ENCODE assay signal across 14 cellular contexts in the genomic region with DNA sequence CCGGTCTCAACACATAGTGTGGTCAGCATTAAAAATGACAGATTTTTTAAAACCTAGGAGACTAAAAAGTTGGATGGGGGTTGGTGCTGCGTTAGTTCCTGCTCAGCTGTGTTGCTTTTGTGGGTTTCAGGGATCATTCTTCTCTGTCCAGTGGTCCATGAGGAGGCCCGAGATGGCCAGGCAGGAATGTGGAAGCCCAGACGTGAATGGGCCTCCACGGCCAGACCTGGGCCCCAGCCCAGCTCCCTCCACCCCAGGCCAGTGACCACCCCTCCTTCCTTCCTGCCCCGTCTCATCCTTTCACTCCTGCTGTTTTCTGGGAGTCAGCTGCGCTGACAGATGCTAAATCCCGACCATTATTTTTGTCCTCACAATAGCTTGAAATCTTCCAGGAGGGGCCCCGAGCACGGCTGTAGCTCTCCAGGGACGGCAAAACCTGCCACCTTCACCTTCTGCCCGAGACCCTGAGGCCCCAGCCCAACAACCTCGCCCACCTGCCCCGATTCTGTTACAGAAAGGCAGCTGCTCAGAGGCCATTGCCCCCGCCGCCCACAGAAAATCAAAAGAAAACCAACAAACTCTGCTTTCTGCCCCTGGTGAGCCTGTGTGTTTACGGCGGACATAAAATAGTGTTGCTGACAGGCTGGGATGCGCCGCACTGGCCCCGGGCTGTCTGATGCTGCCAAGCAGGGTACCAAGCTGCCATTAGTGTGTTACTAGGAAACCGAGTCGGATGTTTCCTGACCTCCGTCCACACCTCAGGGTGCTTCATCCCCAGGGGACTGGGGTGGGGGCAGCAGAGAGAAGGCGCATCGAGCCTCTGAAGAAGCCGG.
A peak's percentile ranks its signal among the peaks of the same experiment; 100 is the strongest.
DNase-seq lines count a peak whose midpoint lies in the region; ATAC-seq and TF ChIP-seq lines count a peak whose summit lies in the region.
"Had no signal": no experiment of that assay in that cellular context is flagged by ENCODE, and none has a peak within 500 bp of the region (broad histone marks: within the 10 kb centered on the region; RNA-seq: fewer than 3 reads in every experiment).

No MANE protein-coding gene starts in this region.

- no peaks in the 10 kb centered on the region for H3K27me3 Mint-ChIP-seq in activated naive CD8-positive, alpha-beta T cell treated with anti-CD3 and anti-CD28 coated beads for 36 hours
- H3K27me3 Mint-ChIP-seq in nephron (ENCODE audit: low read depth), result peaks cover 15% of the 10 kb centered on the region

- H3K9me3 Mint-ChIP-seq in activated naive CD8-positive, alpha-beta T cell treated with anti-CD3 and anti-CD28 coated beads for 36 hours, result no peaks in the 10 kb centered on the region
- H3K9me3 Mint-ChIP-seq in nephron, result no peaks in the 10 kb centered on the region
- H3K9me3 Mint-ChIP-seq: CD8-positive, alpha-beta T cell; T-helper 1 cell treated with Interleukin-12 subunit alpha and Interleukin-12 subunit beta and Interleukin-4 antibody, amounts not matched to agents 30 μg/mL and 1 μg/mL, for 36 hours had no signal

- no peak for TF ChIP-seq CTCF in nephron (IDR thresholded peaks at IDR 0.05; ENCODE audit: unreplicated experiment in 3 of 3)

- ATAC-seq in GM19023 (IDR thresholded peaks at IDR 0.05; ENCODE audit: unreplicated experiment) (peak; percentile 22), HG03108 (IDR thresholded peaks at IDR 0.05; ENCODE audit: unreplicated experiment) (peak; percentile 24), GM18505 (IDR thresholded peaks at IDR 0.05; ENCODE audit: unreplicated experiment) (no peak), HG03280 (IDR thresholded peaks at IDR 0.05; ENCODE audit: unreplicated experiment) (no peak), HG02973 (IDR thresholded peaks at IDR 0.05; ENCODE audit: unreplicated experiment) (no peak)
- ATAC-seq: CD8-positive, alpha-beta T cell; heart right ventricle had no signal

- DNase-seq in activated naive CD8-positive, alpha-beta T cell treated with anti-CD3 and anti-CD28 coated beads for 36 hours, result no peak
- DNase-seq in activated gamma-delta T cell treated with Interleukin-2 at 50 U/mL for 16 hours, result no peak
- DNase-seq: CD8-positive, alpha-beta T cell; effector memory CD4-positive, alpha-beta T cell; heart right ventricle; mesendoderm; right lobe of liver had no signal

- H3K4me3 Mint-ChIP-seq in activated naive CD8-positive, alpha-beta T cell treated with anti-CD3 and anti-CD28 coated beads for 36 hours, result no peak overlapping the region
- peak overlapping the region in 2 of 3 experiments; percentile 34 to 35 for H3K4me3 Mint-ChIP-seq in nephron
- H3K4me3 Mint-ChIP-seq: CD8-positive, alpha-beta T cell; T-helper 1 cell treated with Interleukin-12 subunit alpha and Interleukin-12 subunit beta and Interleukin-4 antibody, amounts not matched to agents 30 μg/mL and 1 μg/mL, for 36 hours had no signal

- H3K36me3 Mint-ChIP-seq in activated naive CD8-positive, alpha-beta T cell treated with anti-CD3 and anti-CD28 coated beads for 36 hours, result no peaks in the 10 kb centered on the region
- H3K36me3 Mint-ChIP-seq in nephron (ENCODE audit: low read depth), result peaks cover 15% of the 10 kb centered on the region
- H3K36me3 Mint-ChIP-seq: CD8-positive, alpha-beta T cell had no signal

- H3K27ac Mint-ChIP-seq in activated naive CD8-positive, alpha-beta T cell treated with anti-CD3 and anti-CD28 coated beads for 36 hours, result peak overlapping the region; percentile 39
- H3K27ac Mint-ChIP-seq in nephron, result peak overlapping the region; percentile 78 to 83 (median 82)
- H3K27ac Mint-ChIP-seq: CD8-positive, alpha-beta T cell; T-helper 1 cell treated with Interleukin-12 subunit alpha and Interleukin-12 subunit beta and Interleukin-4 antibody, amounts not matched to agents 30 μg/mL and 1 μg/mL, for 36 hours had no signal

- no peak for TF ChIP-seq POLR2A in GM18505 (IDR thresholded peaks at IDR 0.05; ENCODE audit: borderline replicate concordance, extremely low read depth, insufficient read depth, insufficient read length)

- no peaks in the 10 kb centered on the region for H3K4me1 Mint-ChIP-seq in activated naive CD8-positive, alpha-beta T cell treated with anti-CD3 and anti-CD28 coated beads for 36 hours
- peaks cover 54% of the 10 kb centered on the region for H3K4me1 Mint-ChIP-seq in nephron

Comparison
In these comparisons a context has a peak if more than half of its experiments do, and no peak if none do; other contexts are left out.
1. ATAC-seq: peak in GM19023 (single experiment) and HG03108 (single experiment); none in GM18505 (single experiment), HG03280 (single experiment) and HG02973 (single experiment).